Comparison of ENCODE assay signal across 11 cellular contexts in the genomic region with DNA sequence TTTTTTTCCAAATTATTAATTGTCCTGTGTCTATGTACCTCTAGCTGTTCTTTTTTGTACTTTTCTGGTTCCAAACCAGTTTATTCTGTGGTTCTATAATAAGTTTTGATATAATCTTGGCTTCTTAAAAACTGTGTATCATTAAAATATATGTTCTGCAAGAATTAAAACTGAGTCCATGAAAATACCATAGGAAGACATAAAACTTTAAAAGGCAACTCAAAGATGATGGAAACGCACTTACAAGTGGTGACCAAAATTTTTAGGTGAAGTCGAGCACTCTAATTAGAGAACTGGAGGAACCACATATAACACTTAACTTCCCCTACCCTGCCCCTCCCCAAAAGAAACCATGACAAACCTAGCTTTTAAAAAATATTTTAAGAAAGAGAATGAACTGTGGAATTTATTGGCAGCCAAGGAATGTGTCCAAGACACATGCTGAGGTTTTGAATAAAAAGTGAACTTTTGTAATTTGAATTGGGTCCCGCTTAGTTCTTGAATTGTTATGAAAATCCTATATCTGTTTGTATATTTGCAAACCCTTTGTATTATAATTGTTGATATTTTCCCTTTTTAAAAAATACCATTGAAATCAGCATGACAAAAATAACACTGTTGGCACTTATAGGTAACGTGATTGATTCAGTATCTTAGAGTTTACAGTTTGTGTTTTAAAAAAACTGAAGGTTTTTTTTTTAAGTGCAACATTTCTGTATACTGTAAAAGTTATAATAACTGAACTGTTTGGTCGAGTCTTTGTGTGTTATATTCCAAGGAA. TPM values are rescaled to one million over a fixed set of nuclear protein-coding genes. Genes with fewer than 3 reads are reported as not detected.
A peak's percentile ranks its signal among the peaks of the same experiment; 100 is the strongest.
DNase-seq lines count a peak whose midpoint lies in the region; ATAC-seq, FAIRE-seq and TF ChIP-seq lines count a peak whose summit lies in the region.
"Had no signal": no experiment of that assay in that cellular context is flagged by ENCODE, and none has a peak within 500 bp of the region (broad histone marks: within the 10 kb centered on the region; RNA-seq: fewer than 3 reads in every experiment).

No MANE protein-coding gene starts in this region.

- H3K4me1 Mint-ChIP-seq in GM23338 (peaks cover 73% of the 10 kb centered on the region), astrocyte (ENCODE audit: low read depth, unreplicated experiment) (peaks cover 46% of the 10 kb centered on the region)
- peaks cover 10% of the 10 kb centered on the region for H3K4me1 Mint-ChIP-seq in activated naive CD8-positive, alpha-beta T cell treated with anti-CD3 and anti-CD28 coated beads, Interleukin-2, amount 50 U/mL, for 24 hours
- peaks cover 5% of the 10 kb centered on the region for H3K4me1 Mint-ChIP-seq in stimulated activated memory B cell treated with anti-CD40 and anti-IgM and Interleukin-4, amounts not matched to agents 10 μg/mL and 1 μg/mL and 100 μg/mL, for 72 hours

- DNase-seq in GM23338 (ENCODE audit: low spot score) (peak; percentile 22), astrocyte (ENCODE audit: low read depth) (no peak), kidney epithelial cell (ENCODE audit: low read depth) (no peak), glomerular visceral epithelial cell (ENCODE audit: extremely low spot score) (no peak)
- no peak for DNase-seq in activated naive CD8-positive, alpha-beta T cell treated with anti-CD3 and anti-CD28 coated beads, Interleukin-2, amount 50 U/mL, for 24 hours
- DNase-seq: NCI-H2107; stimulated activated naive CD8-positive, alpha-beta T cell treated with anti-CD3 and anti-CD28 coated beads, Interleukin-15, Interleukin-2, amounts not matched to agents 100 U/mL and 50 U/mL, for 24 hours had no signal

- H2AFZ ChIP-seq in GM23338 (no peak overlapping the region), astrocyte (ENCODE audit: low read depth, low read length) (no peak overlapping the region)

- H3K4me3 Mint-ChIP-seq in GM23338 (peak overlapping the region; percentile 6; the same call in 1 of the 3 replicates), astrocyte (ENCODE audit: unreplicated experiment) (peak overlapping the region; percentile 99)
- no peak overlapping the region for H3K4me3 Mint-ChIP-seq in activated naive CD8-positive, alpha-beta T cell treated with anti-CD3 and anti-CD28 coated beads, Interleukin-2, amount 50 U/mL, for 24 hours
- no peak overlapping the region for H3K4me3 Mint-ChIP-seq in stimulated activated memory B cell treated with anti-CD40 and anti-IgM and Interleukin-4, amounts not matched to agents 10 μg/mL and 1 μg/mL and 100 μg/mL, for 72 hours
- H3K4me3 Mint-ChIP-seq: activated T-helper 1 cell treated with anti-CD3 and anti-CD28 coated beads, Interleukin-12 subunit alpha, Interleukin-12 subunit beta, Interleukin-2, Interleukin-4 antibody, amounts not matched to agents 30 ng/mL and 10 ng/mL and 1 ng/mL, durations not matched to agents 14 hours and 24 hours and 36 hours had no signal

- TF ChIP-seq CTCF in GM23338 (conservative IDR thresholded peaks at IDR 0.05; ENCODE audit: low read depth in 2 of 2): no peak
- TF ChIP-seq CTCF in astrocyte (IDR thresholded peaks at IDR 0.05; ENCODE audit: insufficient read depth, low read depth, low read length): no peak
- TF ChIP-seq CTCF in kidney epithelial cell (IDR thresholded peaks at IDR 0.05; ENCODE audit: insufficient read depth, low read length, poor library complexity, severe bottlenecking): no peak

- peaks cover 96% of the 10 kb centered on the region for H3K27me3 ChIP-seq in GM23338 (ENCODE audit: insufficient read depth)
- no peaks in the 10 kb centered on the region for H3K27me3 ChIP-seq in astrocyte (ENCODE audit: insufficient read depth, low read length)
- no peaks in the 10 kb centered on the region for H3K27me3 ChIP-seq in kidney epithelial cell (ENCODE audit: control insufficient read depth, insufficient read depth, low read length)
- H3K27me3 ChIP-seq in stomach smooth muscle (ENCODE audit: control insufficient read depth in 1 of 2, insufficient read depth in 2 of 2, low read length in 2 of 2): no peaks in the 10 kb centered on the region

- H3K36me3 ChIP-seq in GM23338 (ENCODE audit: insufficient read depth): no peaks in the 10 kb centered on the region
- peaks cover 59% of the 10 kb centered on the region for H3K36me3 ChIP-seq in astrocyte (ENCODE audit: insufficient read depth, low read length)
- peaks cover 9% of the 10 kb centered on the region for H3K36me3 ChIP-seq in kidney epithelial cell (ENCODE audit: control insufficient read depth, insufficient read depth, low read length)
- peaks cover 31 to 40% of the 10 kb centered on the region in 2 donors for H3K36me3 ChIP-seq in stomach smooth muscle (ENCODE audit: control insufficient read depth in 2 of 2, insufficient read depth in 2 of 2, low read length in 2 of 2)

- no peak for ATAC-seq in GM23338
- no peak for ATAC-seq in activated naive CD8-positive, alpha-beta T cell treated with anti-CD3 and anti-CD28 coated beads, Interleukin-2, amount 50 U/mL, for 24 hours
- ATAC-seq in stimulated activated memory B cell treated with anti-CD40 and anti-IgM and Interleukin-4, amounts not matched to agents 10 μg/mL and 1 μg/mL and 100 μg/mL, for 72 hours: no peak
- no peak for ATAC-seq in HG03439 (IDR thresholded peaks at IDR 0.05; ENCODE audit: unreplicated experiment)
- ATAC-seq: stimulated activated naive CD8-positive, alpha-beta T cell treated with anti-CD3 and anti-CD28 coated beads, Interleukin-15, Interleukin-2, amounts not matched to agents 100 U/mL and 50 U/mL, for 24 hours had no signal

- H3K27ac Mint-ChIP-seq in GM23338 (no peak overlapping the region), astrocyte (ENCODE audit: unreplicated experiment) (no peak overlapping the region)
- no peak overlapping the region for H3K27ac Mint-ChIP-seq in activated naive CD8-positive, alpha-beta T cell treated with anti-CD3 and anti-CD28 coated beads, Interleukin-2, amount 50 U/mL, for 24 hours
- no peak overlapping the region for H3K27ac Mint-ChIP-seq in stimulated activated memory B cell treated with anti-CD40 and anti-IgM and Interleukin-4, amounts not matched to agents 10 μg/mL and 1 μg/mL and 100 μg/mL, for 72 hours
- H3K27ac Mint-ChIP-seq: activated T-helper 1 cell treated with anti-CD3 and anti-CD28 coated beads, Interleukin-12 subunit alpha, Interleukin-12 subunit beta, Interleukin-2, Interleukin-4 antibody, amounts not matched to agents 30 ng/mL and 10 ng/mL and 1 ng/mL, durations not matched to agents 14 hours and 24 hours and 36 hours had no signal

- peak overlapping the region; percentile 75 for H3K4me2 ChIP-seq in GM23338
- peak overlapping the region; percentile 93 for H3K4me2 ChIP-seq in astrocyte (ENCODE audit: low read length)

- H3K9ac ChIP-seq in astrocyte (ENCODE audit: low read length): peak overlapping the region; percentile 96
- peak overlapping the region; percentile 90 to 92 for H3K9ac ChIP-seq in stomach smooth muscle (ENCODE audit: low read length in 2 of 2)

- H3K27ac ChIP-seq in GM23338 (ENCODE audit: low read depth) (no peak overlapping the region), astrocyte (ENCODE audit: low read depth, low read length) (peak overlapping the region; percentile 86), stomach smooth muscle (ENCODE audit: low read length) (peak overlapping the region; percentile 58)

- FAIRE-seq in astrocyte (lab: Jason Lieb, UNC): no peak

- H3F3A ChIP-seq in GM23338 (replicated peaks; ENCODE audit: low read depth): peaks cover 22% of the 10 kb centered on the region

- H3K9me3 Mint-ChIP-seq in GM23338 (no peaks in the 10 kb centered on the region; the same call in 2 of the 3 replicates), astrocyte (ENCODE audit: unreplicated experiment) (peaks cover 10% of the 10 kb centered on the region)
- peaks cover 8% of the 10 kb centered on the region for H3K9me3 Mint-ChIP-seq in activated naive CD8-positive, alpha-beta T cell treated with anti-CD3 and anti-CD28 coated beads, Interleukin-2, amount 50 U/mL, for 24 hours
- no peaks in the 10 kb centered on the region for H3K9me3 Mint-ChIP-seq in stimulated activated memory B cell treated with anti-CD40 and anti-IgM and Interleukin-4, amounts not matched to agents 10 μg/mL and 1 μg/mL and 100 μg/mL, for 72 hours
- H3K9me3 Mint-ChIP-seq: activated T-helper 1 cell treated with anti-CD3 and anti-CD28 coated beads, Interleukin-12 subunit alpha, Interleukin-12 subunit beta, Interleukin-2, Interleukin-4 antibody, amounts not matched to agents 30 ng/mL and 10 ng/mL and 1 ng/mL, durations not matched to agents 14 hours and 24 hours and 36 hours had no signal

- H3K79me2 ChIP-seq in GM23338 (replicated peaks; ENCODE audit: insufficient read depth) (no peaks in the 10 kb centered on the region), astrocyte (ENCODE audit: insufficient read depth, low read length) (peaks cover 99% of the 10 kb centered on the region)

- H3K4me1 ChIP-seq in GM23338 (ENCODE audit: insufficient read depth): peaks cover 82% of the 10 kb centered on the region
- peaks cover 19% of the 10 kb centered on the region for H3K4me1 ChIP-seq in astrocyte (ENCODE audit: insufficient read depth, low read length)
- peaks cover 21% of the 10 kb centered on the region for H3K4me1 ChIP-seq in stomach smooth muscle (ENCODE audit: control insufficient read depth, insufficient read depth, low read length)

- no peaks in the 10 kb centered on the region for H3K36me3 Mint-ChIP-seq in GM23338 (ENCODE audit: low read depth)
- peaks cover 47% of the 10 kb centered on the region for H3K36me3 Mint-ChIP-seq in astrocyte (ENCODE audit: low read depth, unreplicated experiment)
- peaks cover 2% of the 10 kb centered on the region for H3K36me3 Mint-ChIP-seq in activated naive CD8-positive, alpha-beta T cell treated with anti-CD3 and anti-CD28 coated beads, Interleukin-2, amount 50 U/mL, for 24 hours (ENCODE audit: low read depth)
- H3K36me3 Mint-ChIP-seq in stimulated activated memory B cell treated with anti-CD40 and anti-IgM and Interleukin-4, amounts not matched to agents 10 μg/mL and 1 μg/mL and 100 μg/mL, for 72 hours: no peaks in the 10 kb centered on the region

- H3K4me3 ChIP-seq in GM23338: 0 out of 2 replicates have a peak overlapping the region, but pooled peaks have one; percentile 37
- peak overlapping the region; percentile 99 for H3K4me3 ChIP-seq in astrocyte (ENCODE audit: insufficient read depth, low read depth, low read length)
- peak overlapping the region; percentile 69 for H3K4me3 ChIP-seq in kidney epithelial cell (ENCODE audit: low read depth, low read length)
- peak overlapping the region; percentile 94 to 100 for H3K4me3 ChIP-seq in stomach smooth muscle (ENCODE audit: low read length in 2 of 2)

- no peaks in the 10 kb centered on the region for H3K9me2 ChIP-seq in GM23338 (ENCODE audit: insufficient read depth)

- H3K9me3 ChIP-seq in astrocyte (ENCODE audit: insufficient read depth, low read depth, low read length) (no peaks in the 10 kb centered on the region), stomach smooth muscle (ENCODE audit: control insufficient read depth in 2 of 2, low read length in 2 of 2) (no peaks in the 10 kb centered on the region)

- 0 out of 2 replicates have a peak, but pooled peaks cover 10% of the 10 kb centered on the region for H4K20me1 ChIP-seq in GM23338 (replicated peaks; ENCODE audit: insufficient read depth)
- peaks cover 80% of the 10 kb centered on the region for H4K20me1 ChIP-seq in astrocyte (ENCODE audit: insufficient read depth, low read length)

- H3K27me3 Mint-ChIP-seq in GM23338 (ENCODE audit: insufficient read depth, low read depth, poor library complexity): peaks cover 98% of the 10 kb centered on the region
- H3K27me3 Mint-ChIP-seq in astrocyte (ENCODE audit: low read depth, unreplicated experiment): peaks cover 35% of the 10 kb centered on the region
- peaks cover 87% of the 10 kb centered on the region for H3K27me3 Mint-ChIP-seq in activated naive CD8-positive, alpha-beta T cell treated with anti-CD3 and anti-CD28 coated beads, Interleukin-2, amount 50 U/mL, for 24 hours
- peaks cover 84% of the 10 kb centered on the region for H3K27me3 Mint-ChIP-seq in stimulated activated memory B cell treated with anti-CD40 and anti-IgM and Interleukin-4, amounts not matched to agents 10 μg/mL and 1 μg/mL and 100 μg/mL, for 72 hours

RNA-seq across cellular contexts. Expression of gene NR2F2, which starts 7.7 kb away (rescaled TPM):
- total RNA-seq in GM23338 (2014; rRNA removed; shearing (Covaris generic)): not detected in 2 replicates
- polyA plus RNA-seq in GM23338 (2016; fragmentation: Nextera tagmentation; extraction: Ambion mirVana): 0.16 and 0.23 TPM in 2 replicates
- total RNA-seq in astrocyte (59.0 and 75.8 TPM in 2 replicates), kidney epithelial cell (19.1 and 22.9 TPM in 2 replicates)
- total RNA-seq: activated T-helper 1 cell treated with anti-CD3 and anti-CD28 coated beads, Interleukin-12 subunit alpha, Interleukin-12 subunit beta, Interleukin-2, Interleukin-4 antibody, amounts not matched to agents 30 ng/mL and 10 ng/mL and 1 ng/mL, durations not matched to agents 14 hours and 24 hours and 36 hours had no signal

Comparison
In these comparisons a context has a peak if more than half of its experiments do, and no peak if none do; other contexts are left out.
1. H3K4me3 ChIP-seq: peak in every context shown above with its lines; median percentile 99 in astrocyte; 97 in stomach smooth muscle; 69 in kidney epithelial cell; 37 in GM23338.
2. H3K4me3 Mint-ChIP-seq: peak in GM23338 (single experiment) and astrocyte (single experiment); none in activated naive CD8-positive, alpha-beta T cell treated with anti-CD3 and anti-CD28 coated beads, Interleukin-2, amount 50 U/mL, for 24 hours (single experiment) and stimulated activated memory B cell treated with anti-CD40 and anti-IgM and Interleukin-4, amounts not matched to agents 10 μg/mL and 1 μg/mL and 100 μg/mL, for 72 hours (single experiment).
3. RNA of gene NR2F2, which starts 7.7 kb away (total RNA-seq): 59.0 to 75.8 TPM in astrocyte and 19.1 to 22.9 TPM in kidney epithelial cell; not detected in GM23338; every median in the first group is over 10 times any median in the second.